ENCODE assay signal across 8 cellular contexts in genomic region chr16:84726670-84727467, GRCh38. TPM values are rescaled to one million over a fixed set of nuclear protein-coding genes. Genes with fewer than 3 reads are reported as not detected.
DNase-seq lines count a peak whose midpoint lies in the region; ATAC-seq, FAIRE-seq and TF ChIP-seq lines count a peak whose summit lies in the region.

No MANE protein-coding gene starts in this region.

- no peak for TF ChIP-seq CTCF in natural killer cell (IDR thresholded peaks at IDR 0.05)

- DNase-seq in activated naive CD8-positive, alpha-beta T cell treated with anti-CD3 and anti-CD28 coated beads for 36 hours: peak; percentile 29
- DNase-seq in natural killer cell: no peak
- DNase-seq in GM12892 (ENCODE audit: insufficient read length): no peak
- DNase-seq in NCI-H1092 treated with DMSO at 0.1 percent for 48 hours (lab: John Stamatoyannopoulos, UW): no peak

- TF ChIP-seq POLR2A in GM12892 (IDR thresholded peaks at IDR 0.05; ENCODE audit: low read depth, low read length): no peak

- H3K27me3 Mint-ChIP-seq in activated naive CD8-positive, alpha-beta T cell treated with anti-CD3 and anti-CD28 coated beads for 36 hours: no peaks in the 10 kb centered on the region
- H3K27me3 Mint-ChIP-seq in natural killer cell (ENCODE audit: low read depth in 2 of 2): no peaks in the 10 kb centered on the region

- peak overlapping the region; percentile 61; the same call in 1 of the 2 replicates for H3K4me3 ChIP-seq in GM08714 (ENCODE audit: low read length)

- intact Hi-C loops in natural killer cell (cut with micrococcal nuclease): loop anchor here (1.0 to 5.0 kb wide), 3 partner anchors 55 to 216 kb away; no protein-coding TSS in a partner anchor

- H3K27ac Mint-ChIP-seq in activated naive CD8-positive, alpha-beta T cell treated with anti-CD3 and anti-CD28 coated beads for 36 hours: peak overlapping the region; percentile 67
- H3K27ac Mint-ChIP-seq in natural killer cell: peak overlapping the region in 1 of 2 donors; percentile 53

- H3K4me3 Mint-ChIP-seq in activated naive CD8-positive, alpha-beta T cell treated with anti-CD3 and anti-CD28 coated beads for 36 hours: peak overlapping the region; percentile 6
- H3K4me3 Mint-ChIP-seq in natural killer cell: peak overlapping the region; percentile 17

- FAIRE-seq in GM12892 (lab: Jason Lieb, UNC): no peak

- peaks cover 78% of the 10 kb centered on the region for H3K4me1 Mint-ChIP-seq in activated naive CD8-positive, alpha-beta T cell treated with anti-CD3 and anti-CD28 coated beads for 36 hours
- peaks cover 62 to 64% of the 10 kb centered on the region in 2 donors for H3K4me1 Mint-ChIP-seq in natural killer cell

- H3K9me3 Mint-ChIP-seq in activated naive CD8-positive, alpha-beta T cell treated with anti-CD3 and anti-CD28 coated beads for 36 hours: no peaks in the 10 kb centered on the region
- no peaks in the 10 kb centered on the region for H3K9me3 Mint-ChIP-seq in natural killer cell

- ATAC-seq in HG03432 (IDR thresholded peaks at IDR 0.05; ENCODE audit: unreplicated experiment): peak; percentile 35
- ATAC-seq in natural killer cell: peak in 2 of 3 donors; percentile 33 to 57
- ATAC-seq in HG03280 (IDR thresholded peaks at IDR 0.05; ENCODE audit: unreplicated experiment): no peak
- ATAC-seq in GM18858 (IDR thresholded peaks at IDR 0.05; ENCODE audit: unreplicated experiment): no peak

- H3K36me3 Mint-ChIP-seq in activated naive CD8-positive, alpha-beta T cell treated with anti-CD3 and anti-CD28 coated beads for 36 hours: peaks cover 6% of the 10 kb centered on the region
- H3K36me3 Mint-ChIP-seq in natural killer cell: no peaks in the 10 kb centered on the region

RNA-seq across cellular contexts. Expression of gene USP10, which starts 27.1 kb away (rescaled TPM):
- 100 to 1,000 TPM; 148 to 151 TPM for total RNA-seq in activated naive CD8-positive, alpha-beta T cell treated with anti-CD3 and anti-CD28 coated beads for 36 hours
- 100 to 1,000 TPM in 2 of 3 donors, 10 to 100 TPM in 1; 78.4 to 103 (median 100) TPM for total RNA-seq in natural killer cell
- 83.1 TPM for polyA plus RNA-seq in GM12892 (2012; ENCODE audit: missing spikeins)

Comparison
In these comparisons a context has a peak if more than half of its experiments do, and no peak if none do; other contexts are left out.
1. ATAC-seq: peak in HG03432 (single experiment) and natural killer cell (2 of 3); none in HG03280 (single experiment) and GM18858 (single experiment).